ENCODE assay signal across 7 cellular contexts in genomic region chr4:91791631-91792030, GRCh38.
DNase-seq lines count a peak whose midpoint lies in the region; TF ChIP-seq lines count a peak whose summit lies in the region.
"Not testable (repeated sequence)": the region's sequence is repeated elsewhere in the genome, so short reads cannot be mapped to it uniquely, and the experiment has no call there.

No MANE protein-coding gene starts in this region.

- H3K27me3 Mint-ChIP-seq in mesothelial cell of epicardium (ENCODE audit: low read depth): not testable (repeated sequence)

- not testable (repeated sequence) for H3K4me1 Mint-ChIP-seq in mesothelial cell of epicardium

- not testable (repeated sequence) for H3K36me3 Mint-ChIP-seq in mesothelial cell of epicardium

- peak overlapping the region; percentile 40 for H3K4me3 ChIP-seq in SJCRH30
- peak overlapping the region; percentile 40 for H3K4me3 ChIP-seq in choroid plexus epithelial cell (ENCODE audit: low read depth, low read length)
- peak overlapping the region; percentile 24 for H3K4me3 ChIP-seq in hepatocyte
- H3K4me3 ChIP-seq in retinal pigment epithelial cell (ENCODE audit: low read length): peak overlapping the region; percentile 50

- not testable (repeated sequence) for TF ChIP-seq CTCF in choroid plexus epithelial cell (conservative IDR thresholded peaks at IDR 0.05; ENCODE audit: low read depth, low read length); hepatocyte (IDR thresholded peaks at IDR 0.05; ENCODE audit: poor library complexity); mesothelial cell of epicardium (IDR thresholded peaks at IDR 0.05; ENCODE audit: unreplicated experiment); retinal pigment epithelial cell (conservative IDR thresholded peaks at IDR 0.05; ENCODE audit: low read depth, low read length)

- peak overlapping the region; percentile 71 for H3K4me2 ChIP-seq in hepatocyte

- DNase-seq in NCI-H1417 (lab: John Stamatoyannopoulos, UW): peak; percentile 47 to 65 (median 64)
- DNase-seq in SJCRH30; choroid plexus epithelial cell (ENCODE audit: low read depth); hepatocyte (ENCODE audit: low spot score); mesothelial cell of epicardium (ENCODE audit: low spot score in 2 of 2, unreplicated experiment in 2 of 2); retinal pigment epithelial cell (ENCODE audit: low read depth): not testable (repeated sequence)

- not testable (repeated sequence) for H4K20me1 ChIP-seq in hepatocyte (ENCODE audit: insufficient read depth, poor library complexity, severe bottlenecking)

- not testable (repeated sequence) for H3K36me3 ChIP-seq in ES-I3 (ENCODE audit: insufficient read depth, low read length); SJCRH30; hepatocyte (replicated peaks; ENCODE audit: insufficient read depth, low read depth)

- not testable (repeated sequence) for H3K79me2 ChIP-seq in hepatocyte

- peak overlapping the region; percentile 70 for H3K9ac ChIP-seq in ES-I3 (ENCODE audit: low read depth, low read length)

- H3K9me2 ChIP-seq in hepatocyte (replicated peaks; ENCODE audit: insufficient read depth): not testable (repeated sequence)

- not testable (repeated sequence) for H3K4me1 ChIP-seq in ES-I3 (ENCODE audit: insufficient read depth, low read length); SJCRH30; hepatocyte (ENCODE audit: insufficient read depth)

- not testable (repeated sequence) for H3K27ac ChIP-seq in SJCRH30
- peak overlapping the region; percentile 53 for H3K27ac ChIP-seq in hepatocyte

- peak overlapping the region; percentile 88 for H3K4me3 Mint-ChIP-seq in mesothelial cell of epicardium

- WGBS in hepatocyte (ENCODE audit: low lambda C conversion rate, missing lambda C conversion rate): 14% methylated on average over 19 of the region's 28 CpGs

- not testable (repeated sequence) for H3K9me3 Mint-ChIP-seq in mesothelial cell of epicardium

- peak overlapping the region; percentile 79 for H3K27ac Mint-ChIP-seq in mesothelial cell of epicardium

- not testable (repeated sequence) for H3K9me3 ChIP-seq in ES-I3 (ENCODE audit: control insufficient read depth, insufficient read depth, low read length); SJCRH30 (replicated peaks); hepatocyte (ENCODE audit: low read depth)

- H3K27me3 ChIP-seq in SJCRH30, hepatocyte: not testable (repeated sequence)

- H2AFZ ChIP-seq in hepatocyte: peak overlapping the region; percentile 41
